ENCODE assay signal across 1 cellular context in genomic region chr1:3836421-3836820, GRCh38.
TF ChIP-seq lines count a peak whose summit lies in the region.

No MANE protein-coding gene starts in this region.

TF ChIP-seq in SK-N-SH treated with all-trans-retinoic acid at 6 μM for 48 hours, 23 proteins besides CTCF, POLR2A, EP300 and RAD21 (continued from another document):
- TF ChIP-seq POU6F1 (CRISPR knock-in tag; IDR thresholded peaks at IDR 0.05; ENCODE audit: borderline replicate concordance, low read depth) (no peak), OSR1 (CRISPR knock-in tag; IDR thresholded peaks at IDR 0.05) (no peak), TOX (CRISPR knock-in tag; IDR thresholded peaks at IDR 0.05; ENCODE audit: borderline replicate concordance) (no peak), BACH2 (CRISPR knock-in tag; IDR thresholded peaks at IDR 0.05; ENCODE audit: borderline replicate concordance) (no peak), TCF4 (CRISPR knock-in tag; IDR thresholded peaks at IDR 0.05; ENCODE audit: borderline replicate concordance) (no peak)
